ENCODE assay signal across 14 cellular contexts in genomic region chr4:89270792-89271191, GRCh38. TPM values are rescaled to one million over a fixed set of nuclear protein-coding genes. Genes with fewer than 3 reads are reported as not detected.
"Had no signal": no experiment of that assay in that cellular context is flagged by ENCODE, and none has a peak within 500 bp of the region (broad histone marks: within the 10 kb centered on the region; RNA-seq: fewer than 3 reads in every experiment).

No MANE protein-coding gene starts in this region.

- ATAC-seq: gastrocnemius medialis, heart left ventricle had no signal

- H3K36me3 ChIP-seq: gastrocnemius medialis, heart left ventricle, right atrium auricular region, SJSA1 had no signal

- H3K27me3 ChIP-seq: dorsolateral prefrontal cortex, gastrocnemius medialis, heart left ventricle, right atrium auricular region, SJSA1 had no signal

- H3K27me3 Mint-ChIP-seq: progenitor cell of endocrine pancreas, type B pancreatic cell had no signal

- H3K9me3 Mint-ChIP-seq: type B pancreatic cell had no signal

- DNase-seq: activated CD4-positive, alpha-beta T cell treated with anti-CD3 and anti-CD28 coated beads for 1 hour; activated effector memory CD4-positive, alpha-beta T cell treated with Interleukin-2 at 50 U/mL for 16 hours; dorsolateral prefrontal cortex; erythroblast; gastrocnemius medialis; heart left ventricle; stimulated activated CD4-positive, alpha-beta T cell treated with anti-CD3 and anti-CD28 coated beads, Interleukin-15, amount 100 ng/mL, for 24 hours; stimulated activated CD4-positive, alpha-beta T cell treated with anti-CD3 and anti-CD28 coated beads, Interleukin-4, amount 100 ng/mL, for 1 hour; stimulated activated naive CD4-positive, alpha-beta T cell treated with Interleukin-2 at 50 U/mL for 16 hours; T1000 had no signal

- H3K27ac ChIP-seq: dorsolateral prefrontal cortex, gastrocnemius medialis, heart left ventricle, right atrium auricular region, SJSA1 had no signal

- H3K4me3 Mint-ChIP-seq: type B pancreatic cell had no signal

- H3K36me3 Mint-ChIP-seq: type B pancreatic cell had no signal

- H3K4me1 ChIP-seq: gastrocnemius medialis, SJSA1 had no signal

- H3K9me3 ChIP-seq: gastrocnemius medialis, heart left ventricle, right atrium auricular region, SJSA1 had no signal

- H3K4me3 ChIP-seq: dorsolateral prefrontal cortex, gastrocnemius medialis, heart left ventricle, right atrium auricular region, SJSA1 had no signal

- H3K27ac Mint-ChIP-seq: progenitor cell of endocrine pancreas, type B pancreatic cell had no signal

RNA-seq across cellular contexts. Expression of gene GPRIN3, which starts 36.8 kb away (rescaled TPM):
- total RNA-seq: SJSA1 had no signal
